Comparison of ENCODE assay signal across 9 cellular contexts in the genomic region with DNA sequence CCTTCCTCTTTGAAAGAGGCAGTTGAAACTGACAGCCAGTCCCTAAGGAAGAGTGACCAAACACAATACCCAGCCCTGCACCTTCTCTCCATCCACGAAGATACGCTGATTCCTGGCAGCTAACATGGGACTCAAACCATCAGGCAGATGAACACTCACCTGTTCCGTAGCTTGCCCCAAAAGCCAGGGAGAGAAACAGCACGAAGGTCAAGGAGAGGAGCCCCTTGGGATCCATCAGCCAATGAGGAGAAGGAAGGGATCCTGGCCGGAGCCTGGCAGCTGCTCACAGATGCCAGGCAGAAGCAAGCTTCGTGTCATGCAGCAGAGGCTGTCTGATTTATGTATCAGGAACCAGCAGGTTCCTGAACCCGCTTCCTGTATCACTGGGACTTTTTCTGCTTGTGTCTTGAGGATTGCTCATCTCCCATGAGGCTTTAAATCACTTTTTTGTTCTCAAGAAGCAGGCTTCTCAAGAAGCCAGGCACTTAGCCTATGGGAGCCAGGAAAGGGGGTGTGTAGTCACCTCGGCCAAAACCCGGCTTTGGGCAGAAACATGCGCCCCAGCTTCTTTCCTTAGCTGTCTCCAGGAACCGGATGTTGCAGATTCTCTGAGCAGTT. TPM values are rescaled to one million over a fixed set of nuclear protein-coding genes. Genes with fewer than 3 reads are reported as not detected.
A peak's percentile ranks its signal among the peaks of the same experiment; 100 is the strongest.
DNase-seq lines count a peak whose midpoint lies in the region; ATAC-seq, FAIRE-seq and TF ChIP-seq lines count a peak whose summit lies in the region.
"Had no signal": no experiment of that assay in that cellular context is flagged by ENCODE, and none has a peak within 500 bp of the region (broad histone marks: within the 10 kb centered on the region; RNA-seq: fewer than 3 reads in every experiment).

A gene with protein sequence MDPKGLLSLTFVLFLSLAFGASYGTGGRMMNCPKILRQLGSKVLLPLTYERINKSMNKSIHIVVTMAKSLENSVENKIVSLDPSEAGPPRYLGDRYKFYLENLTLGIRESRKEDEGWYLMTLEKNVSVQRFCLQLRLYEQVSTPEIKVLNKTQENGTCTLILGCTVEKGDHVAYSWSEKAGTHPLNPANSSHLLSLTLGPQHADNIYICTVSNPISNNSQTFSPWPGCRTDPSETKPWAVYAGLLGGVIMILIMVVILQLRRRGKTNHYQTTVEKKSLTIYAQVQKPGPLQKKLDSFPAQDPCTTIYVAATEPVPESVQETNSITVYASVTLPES (minus strand): TSS at position 334 of the 618 bp plus-strand sequence. CDS start 99 bp downstream, at position 235.

- H3K27ac Mint-ChIP-seq in T-helper 1 cell treated with Interleukin-12 subunit alpha and Interleukin-12 subunit beta and Interleukin-4 antibody, amounts not matched to agents 30 μg/mL and 1 μg/mL, for 36 hours = peak within 1 kb of the TSS; percentile 93

- peak within 1 kb of the TSS; percentile 34 for H3K4me3 ChIP-seq in lower lobe of right lung
- H3K4me3 ChIP-seq: SJSA1 had no signal

- ATAC-seq in GM18867 (IDR thresholded peaks at IDR 0.05; ENCODE audit: unreplicated experiment) = peak; percentile 45
- peak; percentile 53 for ATAC-seq in HG02798 (IDR thresholded peaks at IDR 0.05; ENCODE audit: poor library complexity, unreplicated experiment)
- peak in 1 of 2 donors; percentile 45 for ATAC-seq in lower lobe of right lung

- no peaks in the 10 kb centered on the region for H3K9me3 ChIP-seq in lower lobe of right lung
- H3K9me3 ChIP-seq: SJSA1 had no signal

- no peak for FAIRE-seq in HTR-8/SVneo (lab: Jason Lieb, UNC)

- H3K4me3 Mint-ChIP-seq in T-helper 1 cell treated with Interleukin-12 subunit alpha and Interleukin-12 subunit beta and Interleukin-4 antibody, amounts not matched to agents 30 μg/mL and 1 μg/mL, for 36 hours = peak within 1 kb of the TSS; percentile 95

- no peak for TF ChIP-seq CTCF in lower lobe of right lung (IDR thresholded peaks at IDR 0.05)

- intact Hi-C loops in lower lobe of right lung (cut with DNase I) = no loop called here

- H3K36me3 ChIP-seq in lower lobe of right lung = no peaks in the 10 kb centered on the region
- H3K36me3 ChIP-seq: SJSA1 had no signal

- peaks cover 61% of the 10 kb centered on the region for H3K4me1 Mint-ChIP-seq in T-helper 1 cell treated with Interleukin-12 subunit alpha and Interleukin-12 subunit beta and Interleukin-4 antibody, amounts not matched to agents 30 μg/mL and 1 μg/mL, for 36 hours (ENCODE audit: low read depth)

- peak within 1 kb of the TSS; percentile 47 for H3K27ac ChIP-seq in lower lobe of right lung
- H3K27ac ChIP-seq: SJSA1 had no signal

- peaks cover 20% of the 10 kb centered on the region for H3K4me1 ChIP-seq in lower lobe of right lung
- H3K4me1 ChIP-seq: SJSA1 had no signal

- H3K27me3 ChIP-seq in lower lobe of right lung (ENCODE audit: low read depth) = no peaks in the 10 kb centered on the region

- H3K9me3 Mint-ChIP-seq in T-helper 1 cell treated with Interleukin-12 subunit alpha and Interleukin-12 subunit beta and Interleukin-4 antibody, amounts not matched to agents 30 μg/mL and 1 μg/mL, for 36 hours = no peaks in the 10 kb centered on the region

- H3K27me3 Mint-ChIP-seq in T-helper 1 cell treated with Interleukin-12 subunit alpha and Interleukin-12 subunit beta and Interleukin-4 antibody, amounts not matched to agents 30 μg/mL and 1 μg/mL, for 36 hours (ENCODE audit: low read depth) = no peaks in the 10 kb centered on the region

- peaks cover 62% of the 10 kb centered on the region for H3K36me3 Mint-ChIP-seq in T-helper 1 cell treated with Interleukin-12 subunit alpha and Interleukin-12 subunit beta and Interleukin-4 antibody, amounts not matched to agents 30 μg/mL and 1 μg/mL, for 36 hours (ENCODE audit: low read depth)

- no peak for DNase-seq in lower lobe of right lung
- no peak for DNase-seq in NCI-H1930 (lab: John Stamatoyannopoulos, UW)
- DNase-seq in DMS114 treated with DMSO at 0.1 percent for 48 hours (lab: John Stamatoyannopoulos, UW; ENCODE audit: unreplicated experiment) = no peak
- no peak for DNase-seq in epidermal melanocyte (ENCODE audit: insufficient read length, low spot score)
- DNase-seq in HTR-8/SVneo (ENCODE audit: insufficient read length, low spot score) = no peak

RNA-seq across cellular contexts. Expression of the gene that starts here (rescaled TPM):
- total RNA-seq in lower lobe of right lung = 1.4 TPM
- total RNA-seq: SJSA1 had no signal
